8 cellular contexts compared by ENCODE assay signal in genomic region chr7:150668472-150668911, GRCh38. TPM values are rescaled to one million over a fixed set of nuclear protein-coding genes. Genes with fewer than 3 reads are reported as not detected.
A peak's percentile ranks its signal among the peaks of the same experiment; 100 is the strongest.
DNase-seq lines count a peak whose midpoint lies in the region; ATAC-seq lines count a peak whose summit lies in the region.

No MANE protein-coding gene starts in this region.

- H2AFZ ChIP-seq in neuronal stem cell (ENCODE audit: low read length), result no peak overlapping the region

- no peak overlapping the region for H3K18ac ChIP-seq in neuronal stem cell (ENCODE audit: low read length)

- no peak overlapping the region for H2AK5ac ChIP-seq in neuronal stem cell (ENCODE audit: low read depth, low read length)

- no peak overlapping the region for H3K23ac ChIP-seq in neuronal stem cell (ENCODE audit: low read depth, low read length, poor library complexity)

- H2BK15ac ChIP-seq in neuronal stem cell (ENCODE audit: low read length), result no peak overlapping the region

- H4K91ac ChIP-seq in neuronal stem cell (ENCODE audit: low read depth, low read length, poor library complexity), result no peak overlapping the region

- H3K79me1 ChIP-seq in neuronal stem cell (ENCODE audit: low read depth, low read length), result no peaks in the 10 kb centered on the region

- in situ Hi-C loops in ACHN (cut with HindIII; ENCODE audit: low pct_ligation_motif_present, low pct_unique_long_range_greater_than_20kb, low sequenced_read_pairs), result no loop called here

- H3K9ac ChIP-seq in neuronal stem cell (ENCODE audit: low read depth, low read length, poor library complexity), result no peak overlapping the region

- ATAC-seq in GM19035 (IDR thresholded peaks at IDR 0.05; ENCODE audit: unreplicated experiment), result peak; percentile 79
- peak; percentile 75 for ATAC-seq in HG03097 (IDR thresholded peaks at IDR 0.05; ENCODE audit: low FRiP score, unreplicated experiment)

- H3K4me3 ChIP-seq in neuronal stem cell (ENCODE audit: low read length in 2 of 2), result no peak overlapping the region

- H2BK120ac ChIP-seq in neuronal stem cell (ENCODE audit: low read depth, low read length), result no peak overlapping the region

- no peak overlapping the region for H2BK12ac ChIP-seq in neuronal stem cell (ENCODE audit: low read length)

- no peak overlapping the region for H3K4ac ChIP-seq in neuronal stem cell (ENCODE audit: low read length)

- no peaks in the 10 kb centered on the region for H3K27me3 ChIP-seq in neuronal stem cell (ENCODE audit: control insufficient read depth in 3 of 3, insufficient read depth in 3 of 3, low read depth in 1 of 3, low read length in 3 of 3)

- no peak overlapping the region for H2BK5ac ChIP-seq in neuronal stem cell (ENCODE audit: low read length)

- no peaks in the 10 kb centered on the region for H3K4me1 ChIP-seq in neuronal stem cell (ENCODE audit: control insufficient read depth in 2 of 2, insufficient read depth in 1 of 2, low read depth in 1 of 2, low read length in 2 of 2)

- no peak overlapping the region for H3K27ac ChIP-seq in neuronal stem cell (replicated peaks; ENCODE audit: low read length)

- H3K14ac ChIP-seq in neuronal stem cell (ENCODE audit: low read length), result no peak overlapping the region

- no peaks in the 10 kb centered on the region for H3K9me3 ChIP-seq in neuronal stem cell (replicated peaks in 1 of 2; ENCODE audit: control insufficient read depth in 2 of 2, insufficient read depth in 1 of 2, low read depth in 1 of 2, low read length in 2 of 2)

- H3K36me3 ChIP-seq in neuronal stem cell (replicated peaks in 1 of 2; ENCODE audit: control insufficient read depth in 2 of 2, insufficient read depth in 2 of 2, low read length in 2 of 2), result no peaks in the 10 kb centered on the region

- no peak overlapping the region for H4K8ac ChIP-seq in neuronal stem cell (ENCODE audit: low read depth, low read length)

- peak; percentile 62 for DNase-seq in activated CD8-positive, alpha-beta memory T cell treated with anti-CD3 and anti-CD28 coated beads, Interleukin-2, amount 50 U/mL, for 48 hours
- peak; percentile 51 for DNase-seq in stimulated activated CD8-positive, alpha-beta memory T cell treated with anti-CD3 and anti-CD28 coated beads, Interleukin-12 subunit alpha, Interleukin-12 subunit beta, amount 100 ng/mL, for 4 hours (ENCODE audit: low read depth)
- DNase-seq in GOT3 (lab: John Stamatoyannopoulos, UW) (no peak), neuronal stem cell (ENCODE audit: low spot score) (no peak), ACHN (no peak), MV-4-11 (lab: John Stamatoyannopoulos, UW) (no peak)

- WGBS in neuronal stem cell (ENCODE audit: extremely low coverage in 2 of 2, insufficient read length in 2 of 2, insufficient replicate concordance in 1 of 2), 2 donors, result no CpG with 5 or more reads among the region's 1 CpG

- H3K4me2 ChIP-seq in neuronal stem cell (ENCODE audit: insufficient read depth, low read length, poor library complexity, severe bottlenecking), result no peak overlapping the region

RNA-seq across cellular contexts. Expression of gene GIMAP2, which starts 17.0 kb away (rescaled TPM):
- polyA plus RNA-seq in neuronal stem cell (2013, experiment 1 of 2), result not detected
- not detected for polyA plus RNA-seq in neuronal stem cell (2013, experiment 2 of 2)

RNA-seq across cellular contexts. Expression of gene GIMAP6, which starts 36.3 kb away (rescaled TPM):
- not detected for polyA plus RNA-seq in neuronal stem cell (2013, experiment 1 of 2)
- not detected for polyA plus RNA-seq in neuronal stem cell (2013, experiment 2 of 2)

RNA-seq across cellular contexts. Expression of gene GIMAP1, which starts 47.9 kb away (rescaled TPM):
- not detected for polyA plus RNA-seq in neuronal stem cell (2013, experiment 1 of 2)
- not detected for polyA plus RNA-seq in neuronal stem cell (2013, experiment 2 of 2)

Comparison
In these comparisons a context has a peak if more than half of its experiments do, and no peak if none do; other contexts are left out.
1. DNase-seq: peak in activated CD8-positive, alpha-beta memory T cell treated with anti-CD3 and anti-CD28 coated beads, Interleukin-2, amount 50 U/mL, for 48 hours (single experiment) and stimulated activated CD8-positive, alpha-beta memory T cell treated with anti-CD3 and anti-CD28 coated beads, Interleukin-12 subunit alpha, Interleukin-12 subunit beta, amount 100 ng/mL, for 4 hours (single experiment); none in GOT3 (single experiment), neuronal stem cell (single experiment), ACHN (single experiment) and MV-4-11 (single experiment).